Comparison of ENCODE assay signal across 22 cellular contexts in genomic region chr6:149013932-149014331, GRCh38.
A peak's percentile ranks its signal among the peaks of the same experiment; 100 is the strongest.
DNase-seq lines count a peak whose midpoint lies in the region; ATAC-seq and TF ChIP-seq lines count a peak whose summit lies in the region.
"Had no signal": no experiment of that assay in that cellular context is flagged by ENCODE, and none has a peak within 500 bp of the region (broad histone marks: within the 10 kb centered on the region; RNA-seq: fewer than 3 reads in every experiment).

No MANE protein-coding gene starts in this region.

- DNase-seq in ELF-1 (ENCODE audit: low read depth, low spot score) (peak; percentile 29), RWPE1 (ENCODE audit: low spot score) (no peak), fibroblast of mammary gland (ENCODE audit: low read depth) (peak; percentile 36), neural crest cell (ENCODE audit: low read depth, low spot score) (no peak), kidney tubule cell (ENCODE audit: low spot score) (no peak)
- DNase-seq: activated CD4-positive, alpha-beta T cell treated with anti-CD3 and anti-CD28 coated beads for 48 hours; activated effector memory CD4-positive, alpha-beta T cell treated with Interleukin-2 at 50 U/mL for 16 hours; adrenal gland; CD8-positive, alpha-beta T cell; NCI-H1417; PC-9; stimulated activated CD4-positive, alpha-beta T cell treated with anti-CD3 and anti-CD28 coated beads, Interleukin-15, amount 100 ng/mL, for 24 hours; stimulated activated naive CD8-positive, alpha-beta T cell treated with anti-CD3 and anti-CD28 coated beads, Interleukin-15, Interleukin-2, amounts not matched to agents 100 U/mL and 50 U/mL, for 24 hours; T1000 had no signal

- ATAC-seq in HG03159 (IDR thresholded peaks at IDR 0.05; ENCODE audit: unreplicated experiment) (no peak), GM18519 (IDR thresholded peaks at IDR 0.05; ENCODE audit: low FRiP score, unreplicated experiment) (no peak), GM18870 (IDR thresholded peaks at IDR 0.05; ENCODE audit: unreplicated experiment) (no peak)
- ATAC-seq: CD8-positive, alpha-beta T cell; esophagus mucosa; HCT116; stimulated activated naive CD8-positive, alpha-beta T cell treated with anti-CD3 and anti-CD28 coated beads, Interleukin-15, Interleukin-2, amounts not matched to agents 100 U/mL and 50 U/mL, for 24 hours had no signal

- no peak overlapping the region for H3K4me3 Mint-ChIP-seq in neural crest cell
- H3K4me3 Mint-ChIP-seq: CD8-positive, alpha-beta T cell; natural killer cell treated with Interleukin-12 subunit alpha and Interleukin-12 subunit beta and Interleukin-15 and Interleukin-18, amount 100 ng/mL, for 72 hours; type B pancreatic cell had no signal

- H3K9me3 Mint-ChIP-seq in neural crest cell, result no peaks in the 10 kb centered on the region
- H3K9me3 Mint-ChIP-seq: CD8-positive, alpha-beta T cell; natural killer cell treated with Interleukin-12 subunit alpha and Interleukin-12 subunit beta and Interleukin-15 and Interleukin-18, amount 100 ng/mL, for 72 hours; type B pancreatic cell had no signal

- no peaks in the 10 kb centered on the region for H3K27me3 Mint-ChIP-seq in neural crest cell (ENCODE audit: low read depth)
- H3K27me3 Mint-ChIP-seq: natural killer cell treated with Interleukin-12 subunit alpha and Interleukin-12 subunit beta and Interleukin-15 and Interleukin-18, amount 100 ng/mL, for 72 hours; type B pancreatic cell had no signal

- CTCF ChIA-PET in RWPE1 (lab: Yijun Ruan, JAX), result no interaction called here

- H3K36me3 Mint-ChIP-seq in neural crest cell (ENCODE audit: low read depth), result no peaks in the 10 kb centered on the region
- H3K36me3 Mint-ChIP-seq: CD8-positive, alpha-beta T cell; natural killer cell treated with Interleukin-12 subunit alpha and Interleukin-12 subunit beta and Interleukin-15 and Interleukin-18, amount 100 ng/mL, for 72 hours; type B pancreatic cell had no signal

- peak overlapping the region; percentile 90 for H3K27ac ChIP-seq in RWPE1
- H3K27ac ChIP-seq: adrenal gland, PC-9 had no signal

- POLR2A ChIA-PET in RWPE1 (lab: Yijun Ruan, JAX; ENCODE audit: low non-redundant PET), result no interaction called here

- TF ChIP-seq CTCF in RWPE1 (conservative IDR thresholded peaks at IDR 0.05; ENCODE audit: low read depth) (no peak), fibroblast of mammary gland (conservative IDR thresholded peaks at IDR 0.05; ENCODE audit: control insufficient read depth, insufficient read depth, low read depth, low read length) (no peak), neural crest cell (conservative IDR thresholded peaks at IDR 0.05) (no peak)

- H3K4me1 Mint-ChIP-seq in neural crest cell, result peaks cover 4% of the 10 kb centered on the region

- no peak overlapping the region for H3K4me3 ChIP-seq in fibroblast of mammary gland (ENCODE audit: control insufficient read depth, low read depth, low read length)
- H3K4me3 ChIP-seq: adrenal gland, PC-9, SK-N-MC had no signal

- peak overlapping the region; percentile 30 for H3K27ac Mint-ChIP-seq in neural crest cell (ENCODE audit: unreplicated experiment)
- H3K27ac Mint-ChIP-seq: CD8-positive, alpha-beta T cell; type B pancreatic cell had no signal

Comparison
In these comparisons a context has a peak if more than half of its experiments do, and no peak if none do; other contexts are left out.
1. DNase-seq: peak in ELF-1 (single experiment) and fibroblast of mammary gland (single experiment); none in RWPE1 (single experiment), neural crest cell (single experiment) and kidney tubule cell (single experiment).